In the genomic region with DNA sequence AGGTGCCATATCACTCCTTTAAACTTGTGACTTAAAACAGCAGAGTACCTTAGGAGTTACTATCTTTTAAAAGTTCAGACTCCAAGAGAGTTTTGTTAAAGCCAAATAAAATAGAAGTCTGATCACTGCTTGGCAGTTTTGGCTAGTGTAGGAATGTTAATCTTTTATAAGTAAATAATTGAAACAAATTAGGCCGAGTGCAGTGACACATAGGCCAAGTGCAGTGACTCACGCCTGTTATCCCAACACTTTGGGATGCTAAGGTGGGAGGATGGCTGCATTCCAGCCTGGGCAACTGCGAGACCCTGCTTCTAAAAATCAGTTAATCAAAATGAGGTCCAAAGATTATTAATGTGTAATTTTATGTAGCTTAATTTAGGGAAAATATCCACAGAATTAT, we compare ENCODE assay signal across 21 cellular contexts.
"Had no signal": no experiment of that assay in that cellular context is flagged by ENCODE, and none has a peak within 500 bp of the region (broad histone marks: within the 10 kb centered on the region; RNA-seq: fewer than 3 reads in every experiment).

No MANE protein-coding gene starts in this region.

- DNase-seq: activated CD4-positive, alpha-beta T cell treated with anti-CD3 and anti-CD28 coated beads, Interleukin-2, amount 10 ng/mL, durations not matched to agents 7 days and 5 days; activated CD8-positive, alpha-beta memory T cell treated with anti-CD3 and anti-CD28 coated beads, Interleukin-2, amount 50 U/mL, for 4 hours; activated naive CD4-positive, alpha-beta T cell treated with anti-CD3 and anti-CD28 coated beads for 36 hours; activated T-cell treated with anti-CD3 and anti-CD28 coated beads, Interleukin-2, amount 50 U/mL, for 4 hours; brain microvascular endothelial cell; cerebellar nuclear complex; cortex of kidney; effector CD8-positive, alpha-beta T cell; heart left ventricle; kidney; left ventricle myocardium superior; mucosa of descending colon; naive B cell; stimulated activated CD4-positive, alpha-beta T cell treated with anti-CD3 and anti-CD28 coated beads, Interleukin-4, amount 100 ng/mL, for 1 hour; stomach; upper lobe of left lung had no signal

- H3K4me1 ChIP-seq: heart left ventricle, neural progenitor cell, prostate gland, upper lobe of left lung had no signal

- H3K4me3 ChIP-seq: heart left ventricle, mucosa of descending colon, neural progenitor cell, prostate gland, skin epidermis, stomach, upper lobe of left lung had no signal

- H3K9me3 ChIP-seq: heart left ventricle, mucosa of descending colon, prostate gland, stomach, upper lobe of left lung had no signal

- H3K36me3 ChIP-seq: brain microvascular endothelial cell, neural progenitor cell, prostate gland, stomach, upper lobe of left lung had no signal

- H3K27ac ChIP-seq: brain microvascular endothelial cell, heart left ventricle, neural progenitor cell, prostate gland, skin epidermis, stomach, upper lobe of left lung had no signal

- H3K27me3 ChIP-seq: brain microvascular endothelial cell, heart left ventricle, neural progenitor cell, stomach, upper lobe of left lung had no signal

- ATAC-seq: activated CD4-positive, CD25-positive, alpha-beta regulatory T cell treated with anti-CD3 and anti-CD28 coated beads, Interleukin-2, amount 50 U/mL, for 24 hours; activated T-cell treated with anti-CD3 and anti-CD28 coated beads, Interleukin-2, amount 50 U/mL, for 4 hours; heart left ventricle; left ventricle myocardium superior; mucosa of descending colon; right cardiac atrium had no signal
